In the genomic region with DNA sequence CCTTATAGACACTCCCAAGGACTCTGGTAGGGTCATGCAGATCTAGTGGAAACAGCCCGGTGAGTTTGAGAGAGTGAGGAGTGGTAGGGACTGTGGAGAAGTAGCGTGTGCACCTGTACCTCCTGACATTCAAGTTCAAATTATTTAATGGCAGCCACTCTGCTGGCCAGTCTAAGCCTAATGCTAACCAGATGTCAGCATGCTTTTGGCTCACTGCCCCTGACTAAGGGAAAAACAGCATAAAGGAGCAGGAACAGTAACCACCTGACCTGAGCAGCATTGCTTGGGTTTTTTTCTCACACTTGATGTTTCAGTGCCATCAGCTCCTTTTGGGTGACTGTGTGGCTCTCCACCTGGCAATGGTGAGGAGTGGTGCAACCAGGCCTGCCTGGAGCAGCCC, we compare ENCODE assay signal across 23 cellular contexts. TPM values are rescaled to one million over a fixed set of nuclear protein-coding genes. Genes with fewer than 3 reads are reported as not detected.
DNase-seq lines count a peak whose midpoint lies in the region; ATAC-seq and TF ChIP-seq lines count a peak whose summit lies in the region.
"Had no signal": no experiment of that assay in that cellular context is flagged by ENCODE, and none has a peak within 500 bp of the region (broad histone marks: within the 10 kb centered on the region; RNA-seq: fewer than 3 reads in every experiment).

No MANE protein-coding gene starts in this region.

- no peak overlapping the region for H4K8ac ChIP-seq in neuronal stem cell (ENCODE audit: low read depth, low read length)

- H3K4me2 ChIP-seq in neuronal stem cell (ENCODE audit: insufficient read depth, low read length, poor library complexity, severe bottlenecking): no peak overlapping the region
- no peak overlapping the region for H3K4me2 ChIP-seq in mammary epithelial cell (ENCODE audit: insufficient read depth, low read depth, low read length)

- H3K18ac ChIP-seq in neuronal stem cell (ENCODE audit: low read length): no peak overlapping the region

- H3K79me2 ChIP-seq in mammary epithelial cell (ENCODE audit: insufficient read depth, low read length): no peaks in the 10 kb centered on the region

- no peaks in the 10 kb centered on the region for H4K20me1 ChIP-seq in mammary epithelial cell (ENCODE audit: insufficient read depth, low read length)

- H3K4me1 ChIP-seq in neuronal stem cell (ENCODE audit: control insufficient read depth in 2 of 2, insufficient read depth in 1 of 2, low read depth in 1 of 2, low read length in 2 of 2) (peaks cover 0 to 5% of the 10 kb centered on the region in 2 donors), aorta (ENCODE audit: control insufficient read depth in 1 of 2, insufficient read depth in 2 of 2, low read length in 2 of 2) (no peaks in the 10 kb centered on the region), mammary epithelial cell (ENCODE audit: insufficient read depth, low read length) (no peaks in the 10 kb centered on the region)
- H3K4me1 ChIP-seq: colonic mucosa, lower lobe of right lung, tibial artery had no signal

- CTCF ChIA-PET in mammary epithelial cell (lab: Charles Lee; ENCODE audit: low non-redundant PET): no interaction called here

- DNase-seq in DMS 273 (lab: John Stamatoyannopoulos, UW; ENCODE audit: unreplicated experiment) (peak; percentile 41), DMS 273 treated with DMSO at 0.1 percent for 48 hours (lab: John Stamatoyannopoulos, UW) (no peak), HFF-Myc (ENCODE audit: extremely low read depth, low read depth) (peak; percentile 71), astrocyte of the spinal cord (ENCODE audit: low read depth, low spot score) (peak; percentile 61), neuronal stem cell (ENCODE audit: low spot score) (no peak), aorta (no peak), mammary epithelial cell (no peak)
- DNase-seq: activated B cell treated with CpG ODN at 0.5 μM for 24 hours; activated effector memory CD4-positive, alpha-beta T cell treated with anti-CD3 and anti-CD28 coated beads, Interleukin-2, amount 50 U/mL, for 16 hours; CD4-positive, CD25-positive, alpha-beta regulatory T cell; colonic mucosa; EL; lower lobe of right lung; NCI-H1694; NCI-H2227 treated with DMSO at 0.1 percent for 48 hours; posterior cingulate gyrus; T-helper 1 cell had no signal

- no CpG with 5 or more reads among the region's 2 CpGs for WGBS in neuronal stem cell (ENCODE audit: extremely low coverage in 2 of 2, insufficient read length in 2 of 2, insufficient replicate concordance in 1 of 2), 2 donors
- WGBS in aorta, 2 donors: 89% methylated on average over 2 of the region's 2 CpGs
- 100% methylated on average over 2 of the region's 2 CpGs for WGBS in mammary epithelial cell (ENCODE audit: low coverage, missing lambda C conversion rate)

- dilution Hi-C loops in mammary epithelial cell (cut with HindIII; ENCODE audit: low sequenced_read_pairs): no loop called here

- H2AK5ac ChIP-seq in neuronal stem cell (ENCODE audit: low read depth, low read length): no peak overlapping the region

- no peak overlapping the region for H3K4me3 ChIP-seq in HFF-Myc (replicated peaks; ENCODE audit: low read depth, low read length)
- H3K4me3 ChIP-seq in astrocyte of the spinal cord (ENCODE audit: low read depth, low read length): no peak overlapping the region
- no peak overlapping the region for H3K4me3 ChIP-seq in neuronal stem cell (ENCODE audit: low read length in 2 of 2)
- no peak overlapping the region for H3K4me3 ChIP-seq in aorta (ENCODE audit: low read length in 2 of 2)
- no peak overlapping the region for H3K4me3 ChIP-seq in mammary epithelial cell (replicated peaks in 1 of 3; ENCODE audit: insufficient read depth in 1 of 3, low read depth in 2 of 3, low read length in 3 of 3)
- H3K4me3 ChIP-seq: colonic mucosa, lower lobe of right lung, skin epidermis, tibial artery had no signal

- H3K9me3 Mint-ChIP-seq in stimulated activated memory B cell treated with anti-CD40 and anti-IgM and Interleukin-4, amounts not matched to agents 10 μg/mL and 1 μg/mL and 100 μg/mL, for 72 hours: no peaks in the 10 kb centered on the region
- H3K9me3 Mint-ChIP-seq: activated B cell treated with CpG ODN at 0.5 μM for 24 hours; CD4-positive, CD25-positive, alpha-beta regulatory T cell had no signal

- H3K27ac ChIP-seq in neuronal stem cell (replicated peaks; ENCODE audit: low read length) (no peak overlapping the region), aorta (ENCODE audit: low read depth in 1 of 2, low read length in 2 of 2) (no peak overlapping the region), mammary epithelial cell (ENCODE audit: insufficient read depth, low read depth, low read length) (no peak overlapping the region)
- H3K27ac ChIP-seq: 22Rv1, colonic mucosa, lower lobe of right lung, skin epidermis, tibial artery had no signal

- H4K91ac ChIP-seq in neuronal stem cell (ENCODE audit: low read depth, low read length, poor library complexity): no peak overlapping the region

- H3K4ac ChIP-seq in neuronal stem cell (ENCODE audit: low read length): no peak overlapping the region

- no peak overlapping the region for H2BK120ac ChIP-seq in neuronal stem cell (ENCODE audit: low read depth, low read length)

- H3K27me3 Mint-ChIP-seq in stimulated activated memory B cell treated with anti-CD40 and anti-IgM and Interleukin-4, amounts not matched to agents 10 μg/mL and 1 μg/mL and 100 μg/mL, for 72 hours: no peaks in the 10 kb centered on the region
- H3K27me3 Mint-ChIP-seq: activated B cell treated with CpG ODN at 0.5 μM for 24 hours; CD4-positive, CD25-positive, alpha-beta regulatory T cell had no signal

- H2BK12ac ChIP-seq in neuronal stem cell (ENCODE audit: low read length): no peak overlapping the region

- peak overlapping the region; percentile 40 for H3K23ac ChIP-seq in neuronal stem cell (ENCODE audit: low read depth, low read length, poor library complexity)

- no TSS peak for BruUV-seq in mammary epithelial cell (replicated peaks; lab: Mats Ljungman, UMichigan)

- H3K14ac ChIP-seq in neuronal stem cell (ENCODE audit: low read length): no peak overlapping the region

- ATAC-seq in stimulated activated memory B cell treated with anti-CD40 and anti-IgM and Interleukin-4, amounts not matched to agents 10 μg/mL and 1 μg/mL and 100 μg/mL, for 72 hours: no peak
- no peak for ATAC-seq in aorta (ENCODE audit: low FRiP score)

- peak overlapping the region; percentile 32 for H3K9ac ChIP-seq in neuronal stem cell (ENCODE audit: low read depth, low read length, poor library complexity)
- H3K9ac ChIP-seq in mammary epithelial cell (ENCODE audit: insufficient read depth, low read length): no peak overlapping the region

- in situ Hi-C loops in astrocyte of the spinal cord (cut with HindIII; ENCODE audit: low sequenced_read_pairs): no loop called here
- in situ Hi-C loops in mammary epithelial cell (cut with MboI; ENCODE audit: low sequenced_read_pairs in 2 of 2): no loop called here

- no peak for TF ChIP-seq CTCF in HFF-Myc (IDR thresholded peaks at IDR 0.05; ENCODE audit: low read depth, low read length, missing control alignments)
- no peak for TF ChIP-seq CTCF in astrocyte of the spinal cord (IDR thresholded peaks at IDR 0.05; ENCODE audit: low read depth, low read length)
- TF ChIP-seq CTCF in mammary epithelial cell (conservative IDR thresholded peaks at IDR 0.05 in 1 of 2, IDR thresholded peaks at IDR 0.05 in 1 of 2; ENCODE audit: extremely low read depth in 1 of 2, insufficient read depth in 1 of 2, low read depth in 1 of 2, low read length in 2 of 2): no peak

- intact Hi-C loops in aorta (cut with DNase I) (no loop called here), mammary epithelial cell (cut with micrococcal nuclease) (no loop called here)

- H3K36me3 ChIP-seq in neuronal stem cell (replicated peaks in 1 of 2; ENCODE audit: control insufficient read depth in 2 of 2, insufficient read depth in 2 of 2, low read length in 2 of 2) (peaks cover 43 to 92% of the 10 kb centered on the region in 2 donors), aorta (ENCODE audit: control insufficient read depth in 1 of 2, insufficient read depth in 2 of 2, low read length in 1 of 2) (peaks cover 4 to 9% of the 10 kb centered on the region in 2 donors), mammary epithelial cell (ENCODE audit: insufficient read depth, low read length) (peaks cover 19% of the 10 kb centered on the region)
- H3K36me3 ChIP-seq: colonic mucosa had no signal

- H3K27me3 ChIP-seq in neuronal stem cell (ENCODE audit: control insufficient read depth in 3 of 3, insufficient read depth in 3 of 3, low read depth in 1 of 3, low read length in 3 of 3) (no peaks in the 10 kb centered on the region), aorta (ENCODE audit: control insufficient read depth in 1 of 2, insufficient read depth in 2 of 2, low read length in 1 of 2) (no peaks in the 10 kb centered on the region), mammary epithelial cell (ENCODE audit: insufficient read depth, low read length) (no peaks in the 10 kb centered on the region)
- H3K27me3 ChIP-seq: colonic mucosa, tibial artery had no signal

- no peak overlapping the region for H2BK15ac ChIP-seq in neuronal stem cell (ENCODE audit: low read length)

- no peak overlapping the region for H2BK5ac ChIP-seq in neuronal stem cell (ENCODE audit: low read length)

- no peaks in the 10 kb centered on the region for H3K79me1 ChIP-seq in neuronal stem cell (ENCODE audit: low read depth, low read length)

- H3K4me1 Mint-ChIP-seq in stimulated activated memory B cell treated with anti-CD40 and anti-IgM and Interleukin-4, amounts not matched to agents 10 μg/mL and 1 μg/mL and 100 μg/mL, for 72 hours: no peaks in the 10 kb centered on the region
- H3K4me1 Mint-ChIP-seq: activated B cell treated with CpG ODN at 0.5 μM for 24 hours had no signal

- peaks cover 82% of the 10 kb centered on the region for H3K36me3 Mint-ChIP-seq in stimulated activated memory B cell treated with anti-CD40 and anti-IgM and Interleukin-4, amounts not matched to agents 10 μg/mL and 1 μg/mL and 100 μg/mL, for 72 hours

- H2AFZ ChIP-seq in neuronal stem cell (ENCODE audit: low read length) (no peak overlapping the region), mammary epithelial cell (ENCODE audit: low read depth, low read length) (no peak overlapping the region)

- no peaks in the 10 kb centered on the region for H3K9me3 ChIP-seq in neuronal stem cell (replicated peaks in 1 of 2; ENCODE audit: control insufficient read depth in 2 of 2, insufficient read depth in 1 of 2, low read depth in 1 of 2, low read length in 2 of 2)
- no peaks in the 10 kb centered on the region for H3K9me3 ChIP-seq in aorta (ENCODE audit: control insufficient read depth, low read length)
- H3K9me3 ChIP-seq in mammary epithelial cell (replicated peaks; ENCODE audit: insufficient read depth, low read length): no peaks in the 10 kb centered on the region
- H3K9me3 ChIP-seq: colonic mucosa, lower lobe of right lung, tibial artery had no signal

- H3K27ac Mint-ChIP-seq in stimulated activated memory B cell treated with anti-CD40 and anti-IgM and Interleukin-4, amounts not matched to agents 10 μg/mL and 1 μg/mL and 100 μg/mL, for 72 hours: no peak overlapping the region
- H3K27ac Mint-ChIP-seq: activated B cell treated with CpG ODN at 0.5 μM for 24 hours had no signal

- no peak overlapping the region for H3K4me3 Mint-ChIP-seq in stimulated activated memory B cell treated with anti-CD40 and anti-IgM and Interleukin-4, amounts not matched to agents 10 μg/mL and 1 μg/mL and 100 μg/mL, for 72 hours
- H3K4me3 Mint-ChIP-seq: activated B cell treated with CpG ODN at 0.5 μM for 24 hours; CD4-positive, CD25-positive, alpha-beta regulatory T cell had no signal

RNA-seq across cellular contexts. Expression of a gene that starts 23.8 kb away (rescaled TPM):
- not detected for polyA plus RNA-seq in neuronal stem cell (2013, experiment 1 of 2)
- polyA plus RNA-seq in neuronal stem cell (2013, experiment 2 of 2): not detected
- total RNA-seq in aorta (not detected), mammary epithelial cell (not detected)
- polyA plus RNA-seq in aorta (not detected), mammary epithelial cell (0.02 TPM)
- not detected for polyA minus RNA-seq in mammary epithelial cell
- total RNA-seq: CD4-positive, CD25-positive, alpha-beta regulatory T cell; colonic mucosa; endothelial cell of umbilical vein; lower lobe of right lung; myocyte had no signal
- polyA plus RNA-seq: CD4-positive, CD25-positive, alpha-beta regulatory T cell; endothelial cell of umbilical vein had no signal

Comparison
In these comparisons a context has a peak if more than half of its experiments do, and no peak if none do; other contexts are left out.
1. DNase-seq: peak in DMS 273 (single experiment), HFF-Myc (single experiment) and astrocyte of the spinal cord (single experiment); none in DMS 273 treated with DMSO at 0.1 percent for 48 hours (single experiment), neuronal stem cell (single experiment), aorta (0 of 2) and mammary epithelial cell (single experiment).